In genomic region chr4:186216465-186217024, GRCh38 we compare ENCODE assay signal across 2 cellular contexts.
TF ChIP-seq lines count a peak whose summit lies in the region.

No MANE protein-coding gene starts in this region.

TF ChIP-seq in HEK293T, 16 proteins besides CTCF, POLR2A, EP300 and RAD21:
- TF ChIP-seq PKNOX1 (IDR thresholded peaks at IDR 0.05) (peak; percentile 17), SP1 (IDR thresholded peaks at IDR 0.05) (no peak)

TF ChIP-seq in H1, 55 proteins besides CTCF, POLR2A, EP300 and RAD21:
- TF ChIP-seq SP1 (IDR thresholded peaks at IDR 0.05; ENCODE audit: low read depth, low read length) = no peak
- TF ChIP-seq ASH2L (IDR thresholded peaks at IDR 0.05; ENCODE audit: low read length) = no peak
- no peak for TF ChIP-seq GTF2F1 (IDR thresholded peaks at IDR 0.05; ENCODE audit: borderline replicate concordance, low read depth, low read length)
- TF ChIP-seq HDAC2 (IDR thresholded peaks at IDR 0.05; ENCODE audit: borderline replicate concordance in 1 of 2, low read depth in 2 of 2, low read length in 2 of 2) = no peak
- TF ChIP-seq SIX5 (IDR thresholded peaks at IDR 0.05; ENCODE audit: low read depth, low read length) = no peak
